36 cellular contexts compared by ENCODE assay signal in the genomic region with DNA sequence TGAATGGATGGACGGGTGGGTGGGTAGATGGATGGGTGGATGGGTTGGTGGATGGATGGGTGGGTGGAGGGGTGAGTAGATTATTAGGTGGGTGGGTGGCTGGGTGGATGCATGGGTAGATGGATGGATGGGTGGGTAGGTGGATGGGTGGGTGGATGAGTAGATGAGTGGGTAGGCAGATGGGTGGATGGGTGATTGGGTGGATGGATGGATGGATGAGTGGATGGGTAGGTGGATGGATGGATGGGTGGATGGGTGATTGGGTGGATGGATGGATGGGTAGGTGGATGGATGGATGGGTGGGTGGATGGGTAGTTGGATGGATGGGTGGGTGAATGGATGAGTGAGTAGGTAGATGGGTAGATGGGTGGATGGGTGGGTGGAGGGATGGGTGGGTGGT. TPM values are rescaled to one million over a fixed set of nuclear protein-coding genes. Genes with fewer than 3 reads are reported as not detected.
"Had no signal": no experiment of that assay in that cellular context is flagged by ENCODE, and none has a peak within 500 bp of the region (broad histone marks: within the 10 kb centered on the region; RNA-seq: fewer than 3 reads in every experiment).

No MANE protein-coding gene starts in this region.

- DNase-seq: Karpas-422, Kasumi-1, MG63, MM.1S, MV-4-11, NCI-H1048, NCI-H1092 treated with DMSO at 0.1 percent for 48 hours, NCI-H1105, NCI-H1105 treated with DMSO at 0.1 percent for 48 hours, NCI-H1417 treated with DMSO at 0.1 percent for 48 hours, NCI-H1436, NCI-H1436 treated with DMSO at 0.1 percent for 48 hours, NCI-H146, NCI-H1694, NCI-H1694 treated with DMSO at 0.1 percent for 48 hours, NCI-H187, NCI-H187 treated with DMSO at 0.1 percent for 48 hours, NCI-H1930, NCI-H2029, NCI-H2029 treated with DMSO at 0.1 percent for 48 hours, NCI-H2081, NCI-H2081 treated with DMSO at 0.1 percent for 48 hours, NCI-H2171, NCI-H2171 treated with DMSO at 0.1 percent for 48 hours, NCI-H2227 treated with DMSO at 0.1 percent for 48 hours, NCI-H226, NCI-H345, NCI-H446, NCI-H446 treated with DMSO at 0.1 percent for 48 hours, NCI-H510A, NCI-H510A treated with DMSO at 0.1 percent for 48 hours, NCI-H524 had no signal

- H3K4me3 ChIP-seq: MG63 had no signal

- H3K9me3 ChIP-seq: MG63 had no signal

- H3K36me3 ChIP-seq: MG63 had no signal

RNA-seq across cellular contexts. Expression of a gene that starts 59.6 kb away (rescaled TPM):
- total RNA-seq: LHCN-M2, M059J, MCF 10A, NCI-H460 had no signal
